Comparison of ENCODE assay signal across 13 cellular contexts in the genomic region with DNA sequence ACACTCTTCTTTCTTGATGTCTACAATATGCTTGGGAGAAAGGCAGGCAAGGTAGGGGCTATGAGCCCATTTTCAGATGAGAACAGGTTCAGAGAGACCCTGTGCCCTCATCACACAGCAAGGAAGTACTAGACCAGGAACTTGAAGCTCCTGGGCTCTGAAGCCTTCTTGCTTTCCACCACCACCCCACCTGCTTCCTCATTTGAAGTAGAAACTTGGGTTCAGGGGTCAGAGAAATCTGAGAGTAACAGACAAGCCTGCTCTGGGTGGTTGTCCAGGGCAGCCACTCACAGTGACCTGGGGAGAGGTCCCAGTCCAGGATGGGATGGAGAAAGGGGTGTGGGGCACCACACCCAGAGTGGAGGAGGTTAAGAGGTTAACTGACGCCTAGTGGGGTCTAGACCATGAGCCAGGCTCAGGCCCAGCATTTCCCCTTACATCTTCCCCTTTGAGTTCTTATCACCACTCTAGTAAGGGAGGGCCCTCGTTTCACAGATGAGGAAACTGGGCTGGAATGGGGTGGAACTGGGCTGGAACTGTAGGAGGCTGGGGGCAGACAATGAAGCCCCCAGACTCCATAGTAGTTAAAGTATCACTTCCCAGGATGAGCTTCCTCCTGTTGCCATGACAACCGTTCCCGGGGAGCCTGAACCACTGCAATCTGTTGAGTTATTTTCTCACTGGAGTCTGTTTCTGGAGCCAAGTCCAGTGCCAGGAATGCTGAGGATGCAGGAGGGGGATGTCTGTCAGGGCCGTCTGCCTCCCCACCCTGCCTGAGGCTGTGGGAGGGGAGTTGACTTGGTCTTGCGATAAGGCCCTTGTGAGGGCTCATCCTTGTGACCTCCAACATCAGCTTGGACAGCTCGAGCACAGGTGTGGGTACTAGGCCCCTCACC. TPM values are rescaled to one million over a fixed set of nuclear protein-coding genes. Genes with fewer than 3 reads are reported as not detected.
DNase-seq lines count a peak whose midpoint lies in the region; ATAC-seq lines count a peak whose summit lies in the region.
"Had no signal": no experiment of that assay in that cellular context is flagged by ENCODE, and none has a peak within 500 bp of the region (broad histone marks: within the 10 kb centered on the region; RNA-seq: fewer than 3 reads in every experiment).

No MANE protein-coding gene starts in this region.

- no peak overlapping the region for H3K9ac ChIP-seq in trophoblast cell (ENCODE audit: low read length)

- H4K91ac ChIP-seq in trophoblast cell (ENCODE audit: low read depth, low read length), result no peak overlapping the region

- H4K8ac ChIP-seq in trophoblast cell (ENCODE audit: low read depth, low read length), result no peak overlapping the region

- H3K14ac ChIP-seq in trophoblast cell (ENCODE audit: low read length), result no peak overlapping the region

- H2BK12ac ChIP-seq in trophoblast cell (ENCODE audit: low read length), result no peak overlapping the region

- H3K27ac ChIP-seq in cingulate gyrus (ENCODE audit: low read depth, low read length) (peak overlapping the region; percentile 31), trophoblast cell (ENCODE audit: low read depth, low read length) (no peak overlapping the region)

- H3K4me1 ChIP-seq in trophoblast cell (ENCODE audit: control insufficient read depth in 1 of 2, insufficient read depth in 2 of 2, low read length in 2 of 2), result peaks cover 13 to 17% of the 10 kb centered on the region in 2 experiments

- H3K79me1 ChIP-seq in trophoblast cell (ENCODE audit: low read length), result no peaks in the 10 kb centered on the region

- H3K27me3 ChIP-seq in trophoblast cell (ENCODE audit: insufficient read depth, low read length), result no peaks in the 10 kb centered on the region

- DNase-seq in NCI-H82 (lab: John Stamatoyannopoulos, UW) (peak; percentile 48), NCI-H82 treated with DMSO at 0.1 percent for 48 hours (lab: John Stamatoyannopoulos, UW; ENCODE audit: unreplicated experiment) (no peak), NOMO-1 (lab: John Stamatoyannopoulos, UW; ENCODE audit: unreplicated experiment in 2 of 2) (peak; percentile 58 to 64), trophoblast cell (peak; percentile 89 to 90)
- DNase-seq: activated gamma-delta T cell treated with Interleukin-2 at 50 U/mL for 16 hours; DMS79 treated with DMSO at 0.1 percent for 48 hours; NCI-H1436; SHP77 treated with DMSO at 0.1 percent for 48 hours; stimulated activated CD4-positive, alpha-beta T cell treated with anti-CD3 and anti-CD28 coated beads, Interleukin-4, amount 100 ng/mL, for 24 hours had no signal

- no CpG with 5 or more reads among the region's 7 CpGs for WGBS in trophoblast cell (ENCODE audit: extremely low coverage, insufficient coverage, insufficient read length)

- no peak overlapping the region for H2BK120ac ChIP-seq in trophoblast cell (ENCODE audit: insufficient read depth, low read length, poor library complexity)

- no peak overlapping the region for H3K4ac ChIP-seq in trophoblast cell (ENCODE audit: low read depth, low read length)

- no peak overlapping the region for H3K4me2 ChIP-seq in trophoblast cell (ENCODE audit: low read length)

- peaks cover 2% of the 10 kb centered on the region for H3K9me3 ChIP-seq in trophoblast cell (ENCODE audit: insufficient read depth, low read depth, low read length)

- H3K23ac ChIP-seq in trophoblast cell (ENCODE audit: low read length), result no peak overlapping the region

- H2AFZ ChIP-seq in trophoblast cell (ENCODE audit: insufficient read depth, low read length, poor library complexity), result no peak overlapping the region

- H3K18ac ChIP-seq in trophoblast cell (ENCODE audit: low read length), result no peak overlapping the region

- H3K4me3 ChIP-seq in trophoblast cell (ENCODE audit: low read depth, low read length), result peak overlapping the region; percentile 10

- no peak overlapping the region for H4K12ac ChIP-seq in trophoblast cell (ENCODE audit: low read depth, low read length)

- no peaks in the 10 kb centered on the region for H3K36me3 ChIP-seq in trophoblast cell (ENCODE audit: control insufficient read depth in 1 of 2, insufficient read depth in 2 of 2, low read length in 2 of 2)

- ATAC-seq in HG03108 (IDR thresholded peaks at IDR 0.05; ENCODE audit: unreplicated experiment) (no peak), HG03521 (IDR thresholded peaks at IDR 0.05; ENCODE audit: unreplicated experiment) (no peak), HG03439 (IDR thresholded peaks at IDR 0.05; ENCODE audit: unreplicated experiment) (no peak)

- H2BK5ac ChIP-seq in trophoblast cell (ENCODE audit: low read depth, low read length, poor library complexity), result no peak overlapping the region

- no peak overlapping the region for H2AK5ac ChIP-seq in trophoblast cell (ENCODE audit: low read length)

- no peaks in the 10 kb centered on the region for H3K79me2 ChIP-seq in trophoblast cell (ENCODE audit: control insufficient read depth, insufficient read depth, low read length, poor library complexity)

RNA-seq across cellular contexts. Expression of a gene that starts 16.2 kb away (rescaled TPM):
- 18.5 and 19.8 TPM in 2 replicates for polyA plus RNA-seq in trophoblast cell (2013)

RNA-seq across cellular contexts. Expression of a gene that starts 38.3 kb away (rescaled TPM):
- 0.11 and 0.18 TPM in 2 replicates for polyA plus RNA-seq in trophoblast cell (2013)
